In the genomic region with DNA sequence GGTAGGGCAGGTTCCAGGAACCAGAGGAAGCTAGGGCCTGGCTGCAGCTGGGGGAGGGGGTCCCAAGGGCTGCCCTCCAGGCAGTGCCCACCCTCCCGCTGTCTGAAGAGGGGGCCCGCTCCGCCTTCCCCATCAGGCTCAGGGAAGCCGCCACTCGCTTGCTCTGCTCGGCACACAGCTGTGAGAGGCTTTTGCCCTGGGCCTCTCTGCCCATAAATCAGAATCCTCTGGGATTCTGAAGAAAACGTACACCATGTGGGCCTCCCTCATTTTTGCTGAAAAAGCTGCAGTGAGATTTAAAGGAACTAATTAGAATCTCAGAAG, we compare ENCODE assay signal across 19 cellular contexts. TPM values are rescaled to one million over a fixed set of nuclear protein-coding genes. Genes with fewer than 3 reads are reported as not detected.
DNase-seq lines count a peak whose midpoint lies in the region; ATAC-seq and TF ChIP-seq lines count a peak whose summit lies in the region.
"Had no signal": no experiment of that assay in that cellular context is flagged by ENCODE, and none has a peak within 500 bp of the region (broad histone marks: within the 10 kb centered on the region; RNA-seq: fewer than 3 reads in every experiment).

No MANE protein-coding gene starts in this region.

- intact Hi-C loops in cardiac septum (cut with DNase I) (no loop called here), prostate gland (cut with DNase I) (no loop called here), esophagus muscularis mucosa (cut with DNase I) (no loop called here)

- DNase-seq in cardiac muscle cell (ENCODE audit: low read depth in 1 of 2, low spot score in 1 of 2) (no peak), cardiac septum (ENCODE audit: low spot score) (no peak), left lobe of liver (ENCODE audit: low spot score) (no peak), prostate gland (ENCODE audit: low spot score) (no peak), T-helper 2 cell (no peak), HT-29 (ENCODE audit: low spot score) (no peak), esophagus muscularis mucosa (ENCODE audit: extremely low spot score) (no peak)
- DNase-seq: ACHN; activated CD4-positive, alpha-beta T cell treated with anti-CD3 and anti-CD28 coated beads, Interleukin-2, amount 50 U/mL, for 48 hours; activated gamma-delta T cell; DMS 273 treated with DMSO at 0.1 percent for 48 hours; GDM1; H9; heart left ventricle; natural killer cell; NCI-H2171 treated with DMSO at 0.1 percent for 48 hours; stimulated activated CD4-positive, alpha-beta T cell treated with anti-CD3 and anti-CD28 coated beads, Interleukin-15, amount 100 ng/mL, for 24 hours had no signal

- H3K27ac ChIP-seq in cardiac muscle cell: peak overlapping the region; percentile 13
- H3K27ac ChIP-seq in prostate gland: peak overlapping the region; percentile 67 to 77
- no peak overlapping the region for H3K27ac ChIP-seq in esophagus muscularis mucosa (replicated peaks in 1 of 4)
- H3K27ac ChIP-seq: heart left ventricle had no signal

- H3K27me3 ChIP-seq in cardiac muscle cell (no peaks in the 10 kb centered on the region), prostate gland (replicated peaks; ENCODE audit: insufficient read depth) (no peaks in the 10 kb centered on the region), esophagus muscularis mucosa (no peaks in the 10 kb centered on the region)
- H3K27me3 ChIP-seq: heart left ventricle had no signal

- TF ChIP-seq POLR2A in prostate gland (IDR thresholded peaks at IDR 0.05): no peak
- no peak for TF ChIP-seq POLR2A in esophagus muscularis mucosa (IDR thresholded peaks at IDR 0.05; ENCODE audit: low read depth)

- peak; percentile 1 for ATAC-seq in left lobe of liver
- no peak for ATAC-seq in GM18907 (IDR thresholded peaks at IDR 0.05; ENCODE audit: unreplicated experiment)
- ATAC-seq: heart left ventricle, natural killer cell, WTC11 had no signal

- TF ChIP-seq CTCF in cardiac muscle cell (IDR thresholded peaks at IDR 0.05; ENCODE audit: low read depth, low read length): no peak
- no peak for TF ChIP-seq CTCF in prostate gland (IDR thresholded peaks at IDR 0.05)
- TF ChIP-seq CTCF in esophagus muscularis mucosa (IDR thresholded peaks at IDR 0.05): no peak

- no peak for TF ChIP-seq EP300 in esophagus muscularis mucosa (IDR thresholded peaks at IDR 0.05)

- H3K36me3 ChIP-seq in cardiac muscle cell (no peaks in the 10 kb centered on the region), prostate gland (no peaks in the 10 kb centered on the region), esophagus muscularis mucosa (no peaks in the 10 kb centered on the region)
- H3K36me3 ChIP-seq: heart left ventricle had no signal

- no peaks in the 10 kb centered on the region for H3K9me3 ChIP-seq in cardiac muscle cell (ENCODE audit: low read depth)
- H3K9me3 ChIP-seq in prostate gland: no peaks in the 10 kb centered on the region
- no peaks in the 10 kb centered on the region for H3K9me3 ChIP-seq in esophagus muscularis mucosa
- H3K9me3 ChIP-seq: heart left ventricle had no signal

- WGBS in prostate gland: 34% methylated on average over 7 of the region's 7 CpGs
- WGBS in esophagus muscularis mucosa: 91% methylated on average over 4 of the region's 7 CpGs

- H3K4me3 ChIP-seq in cardiac muscle cell: no peak overlapping the region
- no peak overlapping the region for H3K4me3 ChIP-seq in prostate gland
- no peak overlapping the region for H3K4me3 ChIP-seq in esophagus muscularis mucosa
- H3K4me3 ChIP-seq: heart left ventricle had no signal

- H3K4me1 ChIP-seq in cardiac muscle cell (ENCODE audit: low read depth) (peaks cover 15% of the 10 kb centered on the region), prostate gland (replicated peaks) (peaks cover 15% of the 10 kb centered on the region), esophagus muscularis mucosa (no peaks in the 10 kb centered on the region)
- H3K4me1 ChIP-seq: heart left ventricle had no signal

RNA-seq across cellular contexts. Expression of gene SDC1, which starts 28.1 kb away (rescaled TPM):
- 13.3 and 13.5 TPM in 2 replicates for total RNA-seq in cardiac muscle cell
- polyA plus RNA-seq in cardiac muscle cell: 12.9 and 14.0 TPM in 2 replicates
- total RNA-seq in cardiac septum: 0.32 TPM
- total RNA-seq in left lobe of liver: 537 TPM
- total RNA-seq in prostate gland: 100 to 1,000 TPM; 103 to 167 TPM
- 304 and 307 TPM in 2 replicates for total RNA-seq in HT-29 (2014; rRNA removed; shearing (Covaris generic))
- 1 to 10 TPM in 1 of 4 donors, under 1 TPM in 3; 0.33 to 1.6 (median 0.47) TPM for total RNA-seq in esophagus muscularis mucosa

Comparison
In these comparisons a context has a peak if more than half of its experiments do, and no peak if none do; other contexts are left out.
1. H3K27ac ChIP-seq: peak in cardiac muscle cell (single experiment) and prostate gland (2 of 2); none in esophagus muscularis mucosa (0 of 4).